15 cellular contexts compared by ENCODE assay signal in the genomic region with DNA sequence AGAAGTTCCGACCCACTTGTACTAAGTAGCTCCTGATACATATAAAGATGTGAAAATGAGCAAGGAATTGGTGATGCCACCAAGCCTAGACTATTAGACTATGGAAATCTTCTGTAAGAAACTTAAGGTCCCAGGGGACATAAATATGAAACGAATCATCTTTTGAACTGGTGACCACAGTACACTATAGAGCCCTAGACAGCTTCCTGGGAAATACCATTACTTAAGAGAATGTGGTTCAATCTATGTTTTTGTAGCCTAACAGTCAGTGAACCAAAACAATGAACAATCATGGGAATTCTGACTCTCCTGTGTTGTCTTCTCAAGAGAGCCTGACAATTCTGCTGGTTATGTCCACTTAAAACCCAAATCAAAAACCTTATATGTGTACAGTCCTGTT.
DNase-seq lines count a peak whose midpoint lies in the region.
"Had no signal": no experiment of that assay in that cellular context is flagged by ENCODE, and none has a peak within 500 bp of the region (broad histone marks: within the 10 kb centered on the region; RNA-seq: fewer than 3 reads in every experiment).

No MANE protein-coding gene starts in this region.

- H4K20me1 ChIP-seq in BLaER1 treated with 17β-estradiol and CSF1 and Interleukin-3, amounts not matched to agents 10 nM and 100 nM = peaks cover 0 to 96% (median 0%) of the 10 kb centered on the region in 11 experiments; a peak in 6 of 22 replicates

- peaks cover 0 to 58% (median 0%) of the 10 kb centered on the region in 11 experiments; a peak in 5 of 22 replicates for H3K36me3 ChIP-seq in BLaER1 treated with 17β-estradiol and CSF1 and Interleukin-3, amounts not matched to agents 10 nM and 100 nM

- H3K27me3 ChIP-seq in BLaER1 treated with 17β-estradiol and CSF1 and Interleukin-3, amounts not matched to agents 10 nM and 100 nM = peaks cover 0 to 41% (median 24%) of the 10 kb centered on the region in 11 experiments; a peak in 16 of 22 replicates

- peak overlapping the region; percentile 66 to 96 (median 92); a peak in 21 of 22 replicates for H3K4me2 ChIP-seq in BLaER1 treated with 17β-estradiol and CSF1 and Interleukin-3, amounts not matched to agents 10 nM and 100 nM

- DNase-seq in HS-27A (ENCODE audit: low read depth) (peak; percentile 29), astrocyte of the hippocampus (ENCODE audit: low read depth, low spot score) (peak; percentile 19), kidney tubule cell (ENCODE audit: low spot score) (peak; percentile 87), activated gamma-delta T cell treated with Interleukin-2 at 50 U/mL for 16 hours (no peak), NAMALWA (ENCODE audit: low spot score) (no peak), mesenteric fat pad (ENCODE audit: low spot score) (no peak), medulla oblongata (ENCODE audit: extremely low spot score) (no peak)
- DNase-seq: activated CD4-positive, alpha-beta T cell treated with anti-CD3 and anti-CD28 coated beads for 1 hour; activated T-cell treated with anti-CD3 and anti-CD28 coated beads, Interleukin-2, amount 50 U/mL, for 24 hours; amniotic stem cell; effector memory CD4-positive, alpha-beta T cell; NCI-H187 treated with DMSO at 0.1 percent for 48 hours; stimulated activated CD4-positive, alpha-beta T cell treated with anti-CD3 and anti-CD28 coated beads, Interleukin-2, amount 100 ng/mL, for 48 hours had no signal

- H3K4me3 ChIP-seq in BLaER1 treated with 17β-estradiol and CSF1 and Interleukin-3, amounts not matched to agents 10 nM and 100 nM = no peak overlapping the region
- H3K4me3 ChIP-seq: SK-N-MC had no signal

- peak overlapping the region in 9 of 11 experiments; percentile 5 to 62 (median 32); a peak in 11 of 22 replicates for H3K27ac ChIP-seq in BLaER1 treated with 17β-estradiol and CSF1 and Interleukin-3, amounts not matched to agents 10 nM and 100 nM
- H3K27ac ChIP-seq: SK-N-MC had no signal

- no peaks in the 10 kb centered on the region; a peak in 1 of 22 replicates for H3K9me3 ChIP-seq in BLaER1 treated with 17β-estradiol and CSF1 and Interleukin-3, amounts not matched to agents 10 nM and 100 nM (replicated peaks in 1 of 11)

- peaks cover 32 to 40% (median 35%) of the 10 kb centered on the region in 10 experiments for H3K4me1 ChIP-seq in BLaER1 treated with 17β-estradiol and CSF1 and Interleukin-3, amounts not matched to agents 10 nM and 100 nM

- no peak overlapping the region for H3K9ac ChIP-seq in BLaER1 treated with 17β-estradiol and CSF1 and Interleukin-3, amounts not matched to agents 10 nM and 100 nM

Comparison
In these comparisons a context has a peak if more than half of its experiments do, and no peak if none do; other contexts are left out.
1. DNase-seq: peak in HS-27A (single experiment), astrocyte of the hippocampus (single experiment) and kidney tubule cell (single experiment); none in activated gamma-delta T cell treated with Interleukin-2 at 50 U/mL for 16 hours (single experiment), NAMALWA (single experiment), mesenteric fat pad (single experiment) and medulla oblongata (single experiment).